ENCODE assay signal across 17 cellular contexts in the genomic region with DNA sequence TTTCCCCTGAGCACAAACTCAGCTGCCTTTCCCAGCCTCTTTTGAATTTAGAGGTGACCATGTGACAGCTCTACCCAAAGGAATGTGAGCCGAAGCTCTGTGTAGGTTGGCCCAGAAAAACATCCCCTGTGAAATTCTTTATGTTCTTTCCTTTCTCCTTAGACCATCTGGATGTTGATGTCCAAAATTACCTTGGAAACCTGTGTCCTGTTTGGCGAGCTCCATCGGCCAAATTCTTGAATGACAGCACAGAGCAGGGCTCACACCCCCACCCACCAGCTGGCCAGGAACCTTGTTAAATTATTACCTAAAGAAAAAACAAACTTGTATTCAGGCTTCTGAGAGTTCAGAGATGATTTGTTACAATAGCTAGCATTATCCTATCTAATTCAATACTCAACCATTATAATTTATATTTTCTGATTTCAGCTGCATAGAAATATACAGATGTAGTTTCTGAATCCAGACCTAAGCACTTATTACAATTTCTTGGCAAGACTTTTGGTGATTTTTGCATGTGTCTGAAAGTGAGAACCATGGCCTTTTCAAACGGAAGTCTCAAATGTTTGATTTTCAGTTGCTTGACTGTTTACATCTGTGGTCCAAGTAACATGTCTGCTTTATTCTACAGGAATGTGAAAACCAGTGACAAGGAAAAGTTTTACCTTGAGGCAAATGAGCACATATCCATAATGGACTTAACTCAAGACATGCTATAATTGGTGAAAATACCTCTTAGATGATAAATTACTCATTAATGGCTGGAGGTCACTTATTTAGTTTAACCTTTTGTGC.
A peak's percentile ranks its signal among the peaks of the same experiment; 100 is the strongest.
DNase-seq lines count a peak whose midpoint lies in the region; ATAC-seq and TF ChIP-seq lines count a peak whose summit lies in the region.
"Had no signal": no experiment of that assay in that cellular context is flagged by ENCODE, and none has a peak within 500 bp of the region (broad histone marks: within the 10 kb centered on the region; RNA-seq: fewer than 3 reads in every experiment).

No MANE protein-coding gene starts in this region.

- TF ChIP-seq CTCF in esophagus muscularis mucosa (IDR thresholded peaks at IDR 0.05) (no peak), osteoblast (IDR thresholded peaks at IDR 0.05; ENCODE audit: extremely low read depth, low read depth, low read length) (no peak), GM23338 (conservative IDR thresholded peaks at IDR 0.05; ENCODE audit: low read depth in 2 of 2) (no peak), H9 (conservative IDR thresholded peaks at IDR 0.05) (no peak)

- no peak overlapping the region for H3K14ac ChIP-seq in H9 (ENCODE audit: insufficient read depth, low read length)

- H3K79me1 ChIP-seq in H9 (ENCODE audit: insufficient read depth, low read depth, low read length, poor library complexity, severe bottlenecking) = no peaks in the 10 kb centered on the region

- no peak overlapping the region for H2BK5ac ChIP-seq in H9 (ENCODE audit: insufficient read length, low read length)

- no peak overlapping the region for H3K27ac Mint-ChIP-seq in GM23338
- no peak overlapping the region for H3K27ac Mint-ChIP-seq in H9
- H3K27ac Mint-ChIP-seq: activated naive CD8-positive, alpha-beta T cell treated with anti-CD3 and anti-CD28 coated beads, Interleukin-2, amount 50 U/mL, for 24 hours; CD14-positive monocyte had no signal

- no peak overlapping the region for H2AFZ ChIP-seq in osteoblast (ENCODE audit: low read length)
- no peak overlapping the region for H2AFZ ChIP-seq in GM23338
- H2AFZ ChIP-seq in H9 (ENCODE audit: low read length) = no peak overlapping the region

- H3K79me2 ChIP-seq in osteoblast (ENCODE audit: insufficient read depth, low read length) (peaks cover 88% of the 10 kb centered on the region), GM23338 (replicated peaks; ENCODE audit: insufficient read depth) (peaks cover 5% of the 10 kb centered on the region; the same call in 1 of the 2 replicates), H9 (ENCODE audit: insufficient read depth, low read length) (no peaks in the 10 kb centered on the region)

- no peaks in the 10 kb centered on the region for H3K9me2 ChIP-seq in GM23338 (ENCODE audit: insufficient read depth)

- ATAC-seq in GM19438 (IDR thresholded peaks at IDR 0.05; ENCODE audit: low read depth, unreplicated experiment) = peak; percentile 46
- no peak for ATAC-seq in GM23338
- no peak for ATAC-seq in HG03095 (IDR thresholded peaks at IDR 0.05; ENCODE audit: unreplicated experiment)
- ATAC-seq: activated CD4-positive, CD25-positive, alpha-beta regulatory T cell treated with anti-CD3 and anti-CD28 coated beads, Interleukin-2, amount 50 U/mL, for 24 hours; activated naive CD8-positive, alpha-beta T cell treated with anti-CD3 and anti-CD28 coated beads, Interleukin-2, amount 50 U/mL, for 24 hours had no signal

- no peaks in the 10 kb centered on the region for H3K23me2 ChIP-seq in H9 (ENCODE audit: insufficient read length, low read depth, low read length, poor library complexity, severe bottlenecking)

- H3F3A ChIP-seq in GM23338 (replicated peaks; ENCODE audit: low read depth) = no peaks in the 10 kb centered on the region

- H2BK15ac ChIP-seq in H9 (ENCODE audit: low read depth, low read length) = no peak overlapping the region

- H2AK5ac ChIP-seq in H9 (ENCODE audit: insufficient read length, low read length) = no peak overlapping the region

- H3K9me3 ChIP-seq in SJSA1 (replicated peaks) (no peaks in the 10 kb centered on the region), esophagus muscularis mucosa (no peaks in the 10 kb centered on the region), osteoblast (ENCODE audit: low read depth, low read length) (no peaks in the 10 kb centered on the region), H9 (ENCODE audit: control insufficient read depth, low read depth, low read length) (no peaks in the 10 kb centered on the region)
- H3K9me3 ChIP-seq: HAP-1 had no signal

- H3K36me3 Mint-ChIP-seq in GM23338 (ENCODE audit: low read depth) (no peaks in the 10 kb centered on the region; the same call in 2 of the 3 replicates), H9 (ENCODE audit: insufficient read depth in 1 of 3, low read depth in 3 of 3) (peaks cover 0 to 1% (median 0%) of the 10 kb centered on the region in 3 experiments; a peak in 1 of 7 replicates)
- H3K36me3 Mint-ChIP-seq: CD14-positive monocyte had no signal

- H4K5ac ChIP-seq in H9 (ENCODE audit: insufficient read length, low read depth, low read length) = no peak overlapping the region

- WGBS in esophagus muscularis mucosa = 28% methylated on average over 4 of the region's 4 CpGs
- WGBS in H9 (ENCODE audit: extremely low coverage, insufficient read length, low lambda C conversion rate) = no CpG with 5 or more reads among the region's 4 CpGs

- H4K8ac ChIP-seq in H9 (replicated peaks; ENCODE audit: insufficient read length, low read depth, low read length) = no peak overlapping the region

- H3K9ac ChIP-seq in H9 (ENCODE audit: extremely low read depth, insufficient read length, low read length) = no peak overlapping the region

- no peak overlapping the region for H3K4ac ChIP-seq in H9 (ENCODE audit: low read depth, low read length)

- no peak for TF ChIP-seq EP300 in esophagus muscularis mucosa (IDR thresholded peaks at IDR 0.05)

- no peak overlapping the region for H4K91ac ChIP-seq in H9 (ENCODE audit: insufficient read length, low read depth, low read length)

- H2BK120ac ChIP-seq in H9 (ENCODE audit: low read depth, low read length, poor library complexity, severe bottlenecking) = no peak overlapping the region

- H3K9me3 Mint-ChIP-seq in GM23338 (no peaks in the 10 kb centered on the region), H9 (no peaks in the 10 kb centered on the region)

- H3K27ac ChIP-seq in SJSA1 (peak overlapping the region; percentile 69), esophagus muscularis mucosa (replicated peaks in 1 of 4) (peak overlapping the region in 3 of 4 donors; percentile 4 to 32 (median 6)), osteoblast (ENCODE audit: low read depth, low read length) (peak overlapping the region; percentile 83), GM23338 (ENCODE audit: low read depth) (no peak overlapping the region), H9 (ENCODE audit: insufficient read length, low read depth, low read length) (no peak overlapping the region)

- H3K4me1 Mint-ChIP-seq in GM23338 (peaks cover 29% of the 10 kb centered on the region), H9 (peaks cover 11 to 24% of the 10 kb centered on the region in 2 experiments)
- H3K4me1 Mint-ChIP-seq: activated naive CD8-positive, alpha-beta T cell treated with anti-CD3 and anti-CD28 coated beads, Interleukin-2, amount 50 U/mL, for 24 hours; CD14-positive monocyte had no signal

- no peaks in the 10 kb centered on the region for H3K27me3 ChIP-seq in SJSA1 (replicated peaks)
- H3K27me3 ChIP-seq in esophagus muscularis mucosa = no peaks in the 10 kb centered on the region
- no peaks in the 10 kb centered on the region for H3K27me3 ChIP-seq in osteoblast (ENCODE audit: insufficient read depth, low read length)
- no peaks in the 10 kb centered on the region for H3K27me3 ChIP-seq in GM23338 (ENCODE audit: insufficient read depth)
- no peaks in the 10 kb centered on the region for H3K27me3 ChIP-seq in H9 (ENCODE audit: insufficient read depth, low read length)
- H3K27me3 ChIP-seq: dorsolateral prefrontal cortex had no signal

- DNase-seq in SJSA1 (ENCODE audit: low read depth in 1 of 2, low spot score in 2 of 2) = peak in 1 of 2 experiments; percentile 28
- no peak for DNase-seq in esophagus muscularis mucosa (ENCODE audit: extremely low spot score)
- DNase-seq in osteoblast (ENCODE audit: insufficient read length, low spot score, missing footprints) = peak; percentile 69
- no peak for DNase-seq in activated effector memory CD4-positive, alpha-beta T cell treated with anti-CD3 and anti-CD28 coated beads, Interleukin-2, amount 50 U/mL, for 16 hours
- DNase-seq in GM23338 (ENCODE audit: low spot score) = no peak
- no peak for DNase-seq in H9
- DNase-seq: activated naive CD8-positive, alpha-beta T cell treated with anti-CD3 and anti-CD28 coated beads, Interleukin-2, amount 50 U/mL, for 24 hours; dorsolateral prefrontal cortex; head of caudate nucleus; NCI-H1092; NCI-H2227 treated with DMSO at 0.1 percent for 48 hours; T-helper 1 cell had no signal

- H3K4me3 ChIP-seq in SJSA1 (no peak overlapping the region), esophagus muscularis mucosa (no peak overlapping the region), osteoblast (ENCODE audit: insufficient read depth, low read length) (no peak overlapping the region), GM23338 (no peak overlapping the region)
- H3K4me3 ChIP-seq: dorsolateral prefrontal cortex, HAP-1 had no signal

- intact Hi-C loops in esophagus muscularis mucosa (cut with DNase I) = no loop called here

- no peak overlapping the region for H3K18ac ChIP-seq in H9 (ENCODE audit: insufficient read length, low read depth, low read length)

- H2BK12ac ChIP-seq in H9 (ENCODE audit: insufficient read length, low read depth, low read length) = no peak overlapping the region

- peak overlapping the region; percentile 64 for H3K4me2 ChIP-seq in osteoblast (ENCODE audit: insufficient read depth, low read length)
- no peak overlapping the region for H3K4me2 ChIP-seq in GM23338
- H3K4me2 ChIP-seq in H9 (ENCODE audit: insufficient read depth, insufficient read length, low read length) = no peak overlapping the region

- TF ChIP-seq POLR2A in esophagus muscularis mucosa (IDR thresholded peaks at IDR 0.05; ENCODE audit: low read depth) = no peak

- H4K20me1 ChIP-seq in osteoblast (ENCODE audit: insufficient read depth, low read length) (no peaks in the 10 kb centered on the region), GM23338 (replicated peaks; ENCODE audit: insufficient read depth) (no peaks in the 10 kb centered on the region), H9 (ENCODE audit: control insufficient read depth, insufficient read depth, insufficient read length) (no peaks in the 10 kb centered on the region)

- H3K27me3 Mint-ChIP-seq in GM23338 (ENCODE audit: insufficient read depth, low read depth, poor library complexity) (no peaks in the 10 kb centered on the region), H9 (ENCODE audit: low read depth) (no peaks in the 10 kb centered on the region)

- no peak overlapping the region for H2BK20ac ChIP-seq in H9 (ENCODE audit: low read depth, low read length, poor library complexity, severe bottlenecking)

- no peak overlapping the region for H3K23ac ChIP-seq in H9 (ENCODE audit: insufficient read length, low read depth, low read length)

- no peak overlapping the region for H3T11ph ChIP-seq in H9 (ENCODE audit: low read length)

- H3K56ac ChIP-seq in H9 (ENCODE audit: insufficient read length, low read depth, low read length) = no peak overlapping the region

- H3K36me3 ChIP-seq in SJSA1 (no peaks in the 10 kb centered on the region), esophagus muscularis mucosa (no peaks in the 10 kb centered on the region), osteoblast (ENCODE audit: insufficient read depth, low read length) (peaks cover 6% of the 10 kb centered on the region), GM23338 (ENCODE audit: insufficient read depth) (no peaks in the 10 kb centered on the region)
- H3K36me3 ChIP-seq: HAP-1 had no signal

- H3K4me3 Mint-ChIP-seq in GM23338 (no peak overlapping the region), H9 (no peak overlapping the region)
- H3K4me3 Mint-ChIP-seq: activated naive CD8-positive, alpha-beta T cell treated with anti-CD3 and anti-CD28 coated beads, Interleukin-2, amount 50 U/mL, for 24 hours had no signal

- H3K4me1 ChIP-seq in SJSA1 (replicated peaks) (peaks cover 14% of the 10 kb centered on the region), esophagus muscularis mucosa (peaks cover 6 to 36% (median 23%) of the 10 kb centered on the region in 4 donors), osteoblast (ENCODE audit: insufficient read depth, low read length) (peaks cover 19% of the 10 kb centered on the region), GM23338 (ENCODE audit: insufficient read depth) (peaks cover 13% of the 10 kb centered on the region), H9 (ENCODE audit: insufficient read depth, low read length) (peaks cover 3% of the 10 kb centered on the region; the same call in 1 of the 2 replicates)
- H3K4me1 ChIP-seq: HAP-1 had no signal

Comparison
In these comparisons a context has a peak if more than half of its experiments do, and no peak if none do; other contexts are left out.
1. H3K27ac ChIP-seq: peak in SJSA1 (single experiment), esophagus muscularis mucosa (3 of 4) and osteoblast (single experiment); none in GM23338 (single experiment) and H9 (single experiment).